28 cellular contexts compared by ENCODE assay signal in the genomic region with DNA sequence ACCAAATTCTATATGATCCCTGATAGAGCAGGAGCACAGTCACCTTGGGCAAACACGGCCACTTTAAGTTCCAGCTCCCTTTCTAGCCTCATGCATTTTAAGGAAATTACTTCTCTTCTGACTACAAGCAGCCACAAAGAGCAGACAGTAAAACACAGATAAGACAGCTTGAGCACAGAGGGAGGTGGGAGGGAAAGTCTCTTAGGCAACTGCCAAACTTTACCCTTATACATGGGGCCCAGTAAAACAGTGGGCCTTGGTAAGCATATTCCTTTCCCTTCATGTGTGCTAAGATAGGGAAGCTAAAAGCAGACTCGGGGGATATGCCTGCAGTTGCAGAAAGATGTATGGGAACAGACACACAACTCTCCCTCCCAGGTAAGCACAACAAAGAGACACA.
DNase-seq lines count a peak whose midpoint lies in the region; ATAC-seq, FAIRE-seq and TF ChIP-seq lines count a peak whose summit lies in the region.
"Had no signal": no experiment of that assay in that cellular context is flagged by ENCODE, and none has a peak within 500 bp of the region (broad histone marks: within the 10 kb centered on the region; RNA-seq: fewer than 3 reads in every experiment).

No MANE protein-coding gene starts in this region.

- H3K4me1 Mint-ChIP-seq in CD14-positive monocyte, result no peaks in the 10 kb centered on the region
- H3K4me1 Mint-ChIP-seq: activated B cell treated with CpG ODN at 0.5 μM for 24 hours; central memory CD8-positive, alpha-beta T cell had no signal

- H4K20me1 ChIP-seq in GM12878 (ENCODE audit: control insufficient read depth, insufficient read depth), result no peaks in the 10 kb centered on the region

- peaks cover 0 to 4% (median 0%) of the 10 kb centered on the region in 7 donors for H3K9me3 Mint-ChIP-seq in CD14-positive monocyte
- H3K9me3 Mint-ChIP-seq: central memory CD8-positive, alpha-beta T cell had no signal

- H3K4me3 Mint-ChIP-seq in CD14-positive monocyte, result no peak overlapping the region
- H3K4me3 Mint-ChIP-seq: activated B cell treated with CpG ODN at 0.5 μM for 24 hours; central memory CD8-positive, alpha-beta T cell had no signal

- SMC1A ChIA-PET in GM12878 (lab: Charles Lee; ENCODE audit: uncharacterized antibody, unreplicated experiment), result interaction anchor here (0.6 to 1.7 kb wide), 8 partner anchors 28 to 242 kb away, joined by 3 to 5 read pairs (median 3); no protein-coding TSS in a partner anchor

- no peak for DNase-seq in CD14-positive monocyte (ENCODE audit: low spot score)
- peak; percentile 49 to 53 for DNase-seq in Kasumi-1 (lab: John Stamatoyannopoulos, UW)
- DNase-seq in GM12878 (ENCODE audit: low read depth, low spot score), result no peak
- DNase-seq in islet precursor cell, result peak; percentile 60
- no peak for DNase-seq in stimulated activated CD8-positive, alpha-beta memory T cell treated with anti-CD3 and anti-CD28 coated beads, Interleukin-4, amount 100 ng/mL, for 48 hours
- DNase-seq in DMS 273 (lab: John Stamatoyannopoulos, UW; ENCODE audit: unreplicated experiment), result no peak
- no peak for DNase-seq in GOT3 (lab: John Stamatoyannopoulos, UW)
- DNase-seq: activated B cell treated with CpG ODN at 0.5 μM for 24 hours; activated CD4-positive, alpha-beta T cell treated with anti-CD3 and anti-CD28 coated beads, Interleukin-2, amount 50 U/mL, for 4 hours; activated CD8-positive, alpha-beta memory T cell treated with anti-CD3 and anti-CD28 coated beads, Interleukin-2, amount 50 U/mL, for 48 hours; BE2C; COR-L47; DMS79 treated with DMSO at 0.1 percent for 48 hours; head of caudate nucleus; IMR-90; left cardiac atrium; NCI-H1417 treated with DMSO at 0.1 percent for 48 hours; NCI-H524; NK-92 treated with Interleukin-12 subunit alpha and Interleukin-12 subunit beta, amount 100 ng/mL, for 24 hours; T-helper 2 cell; upper lobe of right lung had no signal

- H3K4me3 ChIP-seq in GM12878, result no peak overlapping the region
- H3K4me3 ChIP-seq: upper lobe of right lung had no signal

- H3K27ac ChIP-seq in GM12878 (ENCODE audit: control insufficient read depth, insufficient read depth), result no peak overlapping the region
- H3K27ac ChIP-seq: upper lobe of right lung had no signal

- TF ChIP-seq POLR2A in GM12878 (IDR thresholded peaks at IDR 0.05; ENCODE audit: low read depth, low read length), result no peak

- ATAC-seq in GM12878 (peak; percentile 36; the same call in 2 of the 3 replicates), GM18868 (IDR thresholded peaks at IDR 0.05; ENCODE audit: unreplicated experiment) (no peak)
- ATAC-seq: activated naive CD4-positive, alpha-beta T cell treated with anti-CD3 and anti-CD28 coated beads, Interleukin-2, amount 50 U/mL, for 72 hours; left cardiac atrium; upper lobe of right lung had no signal

- H3K36me3 ChIP-seq in GM12878 (ENCODE audit: control insufficient read depth in 2 of 2, insufficient read depth in 2 of 2, low read length in 1 of 2), result no peaks in the 10 kb centered on the region; a peak in 2 of 4 replicates

- POLR2A ChIA-PET in GM12878 (lab: Charles Lee), result interaction anchor here (1.1 kb wide), 1 partner anchor 38 kb away, joined by 3 read pairs; no protein-coding TSS in a partner anchor

- TF ChIP-seq EP300 in GM12878 (IDR thresholded peaks at IDR 0.05; ENCODE audit: borderline replicate concordance in 1 of 2, control insufficient read depth in 1 of 2, low read depth in 2 of 2, low read length in 2 of 2), result no peak

- TF ChIP-seq CTCF in CD14-positive monocyte (IDR thresholded peaks at IDR 0.05) (no peak), GM12878 (IDR thresholded peaks at IDR 0.05 in 2 of 3, conservative IDR thresholded peaks at IDR 0.05 in 1 of 3; ENCODE audit: control insufficient read depth in 2 of 3, extremely low read depth in 1 of 3, insufficient read depth in 1 of 3, low read depth in 3 of 3, low read length in 3 of 3) (no peak)

- H3K27me3 ChIP-seq in GM12878 (replicated peaks in 1 of 2; ENCODE audit: control insufficient read depth in 2 of 2, insufficient read depth in 2 of 2, low read length in 1 of 2), result no peaks in the 10 kb centered on the region
- H3K27me3 ChIP-seq: BE2C, upper lobe of right lung had no signal

- no peak overlapping the region for H3K9ac ChIP-seq in GM12878 (ENCODE audit: control insufficient read depth, insufficient read depth, low read length)

- H3K4me1 ChIP-seq in GM12878 (ENCODE audit: control insufficient read depth, insufficient read depth, low read length), result no peaks in the 10 kb centered on the region
- H3K4me1 ChIP-seq: upper lobe of right lung had no signal

- FAIRE-seq in GM12878 (lab: Jason Lieb, UNC), result no peak
- FAIRE-seq: astrocyte, endothelial cell of umbilical vein, GM19239 had no signal

- no peaks in the 10 kb centered on the region for H3K9me3 ChIP-seq in GM12878 (replicated peaks; ENCODE audit: control insufficient read depth, insufficient read depth, low read length)
- H3K9me3 ChIP-seq: BE2C, upper lobe of right lung had no signal

- RAD21 ChIA-PET in GM12878 (lab: Charles Lee; ENCODE audit: unreplicated experiment), result interaction anchor here (0.6 to 2.3 kb wide), 5 partner anchors 106 to 240 kb away, joined by 3 to 8 read pairs (median 4); no protein-coding TSS in a partner anchor

- CTCF ChIA-PET in GM12878 (lab: Yijun Ruan, JAX), result interaction anchor here (0.7 kb wide), 1 partner anchor 241 kb away, joined by 3 read pairs; no protein-coding TSS in a partner anchor

- H2AFZ ChIP-seq in GM12878 (ENCODE audit: control insufficient read depth, low read depth, low read length), result no peak overlapping the region

- no peaks in the 10 kb centered on the region for H3K27me3 Mint-ChIP-seq in CD14-positive monocyte (ENCODE audit: low read depth in 3 of 3)
- H3K27me3 Mint-ChIP-seq: activated B cell treated with CpG ODN at 0.5 μM for 24 hours; central memory CD8-positive, alpha-beta T cell had no signal

- H3K4me2 ChIP-seq in GM12878 (ENCODE audit: control insufficient read depth, insufficient read depth), result no peak overlapping the region

- in situ Hi-C loops in GM12878 (cut with MboI), result loop anchor here (25.0 kb wide), 1 partner anchor 443 kb away; no protein-coding TSS in a partner anchor

- peaks cover 41 to 62% of the 10 kb centered on the region in 2 donors for H3K36me3 Mint-ChIP-seq in CD14-positive monocyte
- H3K36me3 Mint-ChIP-seq: activated naive CD4-positive, alpha-beta T cell treated with anti-CD3 and anti-CD28 coated beads, Interleukin-2, amount 50 U/mL, for 72 hours had no signal

- intact Hi-C loops in CD14-positive monocyte (cut with micrococcal nuclease), result no loop called here
- intact Hi-C loops in GM12878 (cut with micrococcal nuclease; ENCODE audit: unreplicated experiment), result loop anchor here (5.0 to 10.0 kb wide), 3 partner anchors 52 to 435 kb away; no protein-coding TSS in a partner anchor

- WGBS in GM12878 (ENCODE audit: insufficient coverage, insufficient replicate concordance, low lambda C conversion rate, missing lambda C conversion rate), result 50% methylated on average over 2 of the region's 2 CpGs

- no TSS peak for BruUV-seq in GM12878 (replicated peaks; lab: Mats Ljungman, UMichigan)

- peak overlapping the region in 4 of 7 donors; percentile 47 to 72 (median 53) for H3K27ac Mint-ChIP-seq in CD14-positive monocyte
- H3K27ac Mint-ChIP-seq: activated B cell treated with CpG ODN at 0.5 μM for 24 hours; activated naive CD4-positive, alpha-beta T cell treated with anti-CD3 and anti-CD28 coated beads, Interleukin-2, amount 50 U/mL, for 72 hours; activated T-helper 2 cell treated with anti-CD3 and anti-CD28 coated beads, Interferon-gamma antibody, Interleukin-2, Interleukin-4, amounts not matched to agents 10 μg/mL and 5 μg/mL and 100 μg/mL, durations not matched to agents 14 hours and 24 hours and 36 hours had no signal

- no peak for TF ChIP-seq RAD21 in GM12878 (IDR thresholded peaks at IDR 0.05; ENCODE audit: insufficient read depth, low read depth, low read length)

- no peaks in the 10 kb centered on the region for H3K79me2 ChIP-seq in GM12878 (ENCODE audit: control insufficient read depth, insufficient read depth, low read length)

TF ChIP-seq in GM12878, 131 proteins besides CTCF, POLR2A, EP300 and RAD21 (continues in another document):
- TF ChIP-seq, protein P1, sequence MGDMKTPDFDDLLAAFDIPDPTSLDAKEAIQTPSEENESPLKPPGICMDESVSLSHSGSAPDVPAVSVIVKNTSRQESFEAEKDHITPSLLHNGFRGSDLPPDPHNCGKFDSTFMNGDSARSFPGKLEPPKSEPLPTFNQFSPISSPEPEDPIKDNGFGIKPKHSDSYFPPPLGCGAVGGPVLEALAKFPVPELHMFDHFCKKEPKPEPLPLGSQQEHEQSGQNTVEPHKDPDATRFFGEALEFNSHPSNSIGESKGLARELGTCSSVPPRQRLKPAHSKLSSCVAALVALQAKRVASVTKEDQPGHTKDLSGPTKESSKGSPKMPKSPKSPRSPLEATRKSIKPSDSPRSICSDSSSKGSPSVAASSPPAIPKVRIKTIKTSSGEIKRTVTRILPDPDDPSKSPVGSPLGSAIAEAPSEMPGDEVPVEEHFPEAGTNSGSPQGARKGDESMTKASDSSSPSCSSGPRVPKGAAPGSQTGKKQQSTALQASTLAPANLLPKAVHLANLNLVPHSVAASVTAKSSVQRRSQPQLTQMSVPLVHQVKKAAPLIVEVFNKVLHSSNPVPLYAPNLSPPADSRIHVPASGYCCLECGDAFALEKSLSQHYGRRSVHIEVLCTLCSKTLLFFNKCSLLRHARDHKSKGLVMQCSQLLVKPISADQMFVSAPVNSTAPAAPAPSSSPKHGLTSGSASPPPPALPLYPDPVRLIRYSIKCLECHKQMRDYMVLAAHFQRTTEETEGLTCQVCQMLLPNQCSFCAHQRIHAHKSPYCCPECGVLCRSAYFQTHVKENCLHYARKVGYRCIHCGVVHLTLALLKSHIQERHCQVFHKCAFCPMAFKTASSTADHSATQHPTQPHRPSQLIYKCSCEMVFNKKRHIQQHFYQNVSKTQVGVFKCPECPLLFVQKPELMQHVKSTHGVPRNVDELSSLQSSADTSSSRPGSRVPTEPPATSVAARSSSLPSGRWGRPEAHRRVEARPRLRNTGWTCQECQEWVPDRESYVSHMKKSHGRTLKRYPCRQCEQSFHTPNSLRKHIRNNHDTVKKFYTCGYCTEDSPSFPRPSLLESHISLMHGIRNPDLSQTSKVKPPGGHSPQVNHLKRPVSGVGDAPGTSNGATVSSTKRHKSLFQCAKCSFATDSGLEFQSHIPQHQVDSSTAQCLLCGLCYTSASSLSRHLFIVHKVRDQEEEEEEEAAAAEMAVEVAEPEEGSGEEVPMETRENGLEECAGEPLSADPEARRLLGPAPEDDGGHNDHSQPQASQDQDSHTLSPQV (IDR thresholded peaks at IDR 0.05), result no peak

Comparison
In these comparisons a context has a peak if more than half of its experiments do, and no peak if none do; other contexts are left out.
1. DNase-seq: peak in Kasumi-1 (2 of 2) and islet precursor cell (single experiment); none in CD14-positive monocyte (single experiment), GM12878 (single experiment), stimulated activated CD8-positive, alpha-beta memory T cell treated with anti-CD3 and anti-CD28 coated beads, Interleukin-4, amount 100 ng/mL, for 48 hours (single experiment), DMS 273 (single experiment) and GOT3 (single experiment).